ENCODE assay signal across 1 cellular context in the genomic region with DNA sequence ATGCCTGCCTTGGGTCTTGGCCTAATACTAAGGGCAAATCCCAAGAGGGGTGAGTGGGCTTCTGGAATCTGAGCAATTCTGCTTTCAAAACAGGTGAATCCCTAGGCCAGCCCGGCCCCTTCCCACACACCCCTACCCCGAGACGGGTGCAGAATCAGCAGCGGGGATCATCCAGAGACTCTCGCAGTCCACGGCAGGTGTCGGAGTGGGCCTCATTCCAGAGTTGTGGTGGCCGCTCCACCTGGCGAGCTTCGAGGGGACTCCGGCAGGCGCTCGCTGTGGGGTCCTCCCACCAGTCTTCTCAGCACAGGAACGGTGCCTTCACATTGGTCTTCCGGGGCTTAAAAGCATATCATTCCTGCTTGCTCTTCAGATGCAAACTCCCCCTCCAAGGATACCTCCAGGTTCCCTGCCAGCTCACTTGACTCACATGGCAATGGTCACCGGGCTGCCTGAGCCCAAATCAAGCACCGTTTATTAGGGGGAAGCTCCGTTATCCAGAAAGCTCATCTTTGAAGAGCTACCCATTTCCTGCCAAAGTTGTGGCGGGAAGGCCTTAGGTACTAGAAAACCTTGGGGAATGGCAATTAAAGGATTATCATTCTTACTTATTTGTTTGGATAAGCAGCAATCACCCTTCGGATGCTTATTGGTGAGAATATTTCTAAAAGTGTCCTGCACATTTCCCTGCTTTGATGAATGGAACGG.
TF ChIP-seq lines count a peak whose summit lies in the region.

No MANE protein-coding gene starts in this region.

TF ChIP-seq in HCT116, 20 proteins besides CTCF, POLR2A, EP300 and RAD21 (continued from another document):
- TF ChIP-seq, protein P1, sequence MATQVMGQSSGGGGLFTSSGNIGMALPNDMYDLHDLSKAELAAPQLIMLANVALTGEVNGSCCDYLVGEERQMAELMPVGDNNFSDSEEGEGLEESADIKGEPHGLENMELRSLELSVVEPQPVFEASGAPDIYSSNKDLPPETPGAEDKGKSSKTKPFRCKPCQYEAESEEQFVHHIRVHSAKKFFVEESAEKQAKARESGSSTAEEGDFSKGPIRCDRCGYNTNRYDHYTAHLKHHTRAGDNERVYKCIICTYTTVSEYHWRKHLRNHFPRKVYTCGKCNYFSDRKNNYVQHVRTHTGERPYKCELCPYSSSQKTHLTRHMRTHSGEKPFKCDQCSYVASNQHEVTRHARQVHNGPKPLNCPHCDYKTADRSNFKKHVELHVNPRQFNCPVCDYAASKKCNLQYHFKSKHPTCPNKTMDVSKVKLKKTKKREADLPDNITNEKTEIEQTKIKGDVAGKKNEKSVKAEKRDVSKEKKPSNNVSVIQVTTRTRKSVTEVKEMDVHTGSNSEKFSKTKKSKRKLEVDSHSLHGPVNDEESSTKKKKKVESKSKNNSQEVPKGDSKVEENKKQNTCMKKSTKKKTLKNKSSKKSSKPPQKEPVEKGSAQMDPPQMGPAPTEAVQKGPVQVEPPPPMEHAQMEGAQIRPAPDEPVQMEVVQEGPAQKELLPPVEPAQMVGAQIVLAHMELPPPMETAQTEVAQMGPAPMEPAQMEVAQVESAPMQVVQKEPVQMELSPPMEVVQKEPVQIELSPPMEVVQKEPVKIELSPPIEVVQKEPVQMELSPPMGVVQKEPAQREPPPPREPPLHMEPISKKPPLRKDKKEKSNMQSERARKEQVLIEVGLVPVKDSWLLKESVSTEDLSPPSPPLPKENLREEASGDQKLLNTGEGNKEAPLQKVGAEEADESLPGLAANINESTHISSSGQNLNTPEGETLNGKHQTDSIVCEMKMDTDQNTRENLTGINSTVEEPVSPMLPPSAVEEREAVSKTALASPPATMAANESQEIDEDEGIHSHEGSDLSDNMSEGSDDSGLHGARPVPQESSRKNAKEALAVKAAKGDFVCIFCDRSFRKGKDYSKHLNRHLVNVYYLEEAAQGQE (IDR thresholded peaks at IDR 0.05; ENCODE audit: low read depth) = no peak
- TF ChIP-seq, protein P2, sequence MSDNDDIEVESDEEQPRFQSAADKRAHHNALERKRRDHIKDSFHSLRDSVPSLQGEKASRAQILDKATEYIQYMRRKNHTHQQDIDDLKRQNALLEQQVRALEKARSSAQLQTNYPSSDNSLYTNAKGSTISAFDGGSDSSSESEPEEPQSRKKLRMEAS (IDR thresholded peaks at IDR 0.05) = no peak
- TF ChIP-seq EZH2 (IDR thresholded peaks at IDR 0.05) = no peak
- TF ChIP-seq EZH2phosphoT487 (IDR thresholded peaks at IDR 0.05; ENCODE audit: borderline replicate concordance) = no peak
- TF ChIP-seq SIN3A (IDR thresholded peaks at IDR 0.05; ENCODE audit: low read depth) = no peak
- TF ChIP-seq, protein P3, sequence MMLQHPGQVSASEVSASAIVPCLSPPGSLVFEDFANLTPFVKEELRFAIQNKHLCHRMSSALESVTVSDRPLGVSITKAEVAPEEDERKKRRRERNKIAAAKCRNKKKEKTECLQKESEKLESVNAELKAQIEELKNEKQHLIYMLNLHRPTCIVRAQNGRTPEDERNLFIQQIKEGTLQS (IDR thresholded peaks at IDR 0.05) = no peak
- no peak for TF ChIP-seq ZFX (IDR thresholded peaks at IDR 0.05)
- TF ChIP-seq SP1 (IDR thresholded peaks at IDR 0.05; ENCODE audit: low read depth) = no peak
- TF ChIP-seq SRF (IDR thresholded peaks at IDR 0.05; ENCODE audit: low read depth) = no peak
- no peak for TF ChIP-seq CEBPB (IDR thresholded peaks at IDR 0.05; ENCODE audit: low read depth)
- TF ChIP-seq EGR1 (IDR thresholded peaks at IDR 0.05; ENCODE audit: low read depth) = no peak
TF ChIP-seq in HCT116: peak in this region for 0.
